Comparison of ENCODE assay signal across 10 cellular contexts in genomic region chr3:29696311-29696710, GRCh38.
DNase-seq lines count a peak whose midpoint lies in the region; ATAC-seq and TF ChIP-seq lines count a peak whose summit lies in the region.
"Had no signal": no experiment of that assay in that cellular context is flagged by ENCODE, and none has a peak within 500 bp of the region (broad histone marks: within the 10 kb centered on the region; RNA-seq: fewer than 3 reads in every experiment).

No MANE protein-coding gene starts in this region.

- H3K36me3 ChIP-seq in RWPE2 (ENCODE audit: low read depth) (peaks cover 5% of the 10 kb centered on the region; the same call in 1 of the 2 replicates), fibroblast of lung (ENCODE audit: control insufficient read depth, insufficient read depth, low read length) (peaks cover 2% of the 10 kb centered on the region), uterus (no peaks in the 10 kb centered on the region)
- H3K36me3 ChIP-seq: adrenal gland had no signal

- H3K4me1 Mint-ChIP-seq in nephron = peaks cover 49% of the 10 kb centered on the region
- no peaks in the 10 kb centered on the region for H3K4me1 Mint-ChIP-seq in natural killer cell treated with Interleukin-12 subunit alpha and Interleukin-12 subunit beta and Interleukin-15 and Interleukin-18, amount 100 ng/mL, for 72 hours (ENCODE audit: low read depth in 2 of 2)

- peak overlapping the region; percentile 100 for H3K27ac ChIP-seq in RWPE2 (ENCODE audit: poor library complexity, severe bottlenecking)
- H3K27ac ChIP-seq in fibroblast of lung (ENCODE audit: insufficient read depth, low read length) = peak overlapping the region; percentile 85
- peak overlapping the region; percentile 73 to 79 for H3K27ac ChIP-seq in uterus

- ATAC-seq in RWPE2 (ENCODE audit: low read depth) = no peak
- ATAC-seq in HG03280 (IDR thresholded peaks at IDR 0.05; ENCODE audit: unreplicated experiment) = no peak
- no peak for ATAC-seq in natural killer cell treated with Interleukin-12 subunit alpha and Interleukin-12 subunit beta and Interleukin-15 and Interleukin-18, amount 100 ng/mL, for 72 hours

- no peak overlapping the region for H2AFZ ChIP-seq in fibroblast of lung (ENCODE audit: low read length)

- no peak overlapping the region for H3K4me3 Mint-ChIP-seq in nephron
- no peak overlapping the region for H3K4me3 Mint-ChIP-seq in natural killer cell treated with Interleukin-12 subunit alpha and Interleukin-12 subunit beta and Interleukin-15 and Interleukin-18, amount 100 ng/mL, for 72 hours

- intact Hi-C loops in uterus (cut with DNase I; ENCODE audit: low total_unique reads) = no loop called here

- in situ Hi-C loops in GM13976 (cut with MboI; ENCODE audit: low sequenced_read_pairs, unreplicated experiment) = no loop called here

- TF ChIP-seq CTCF in RWPE2 (IDR thresholded peaks at IDR 0.05; ENCODE audit: poor library complexity, severe bottlenecking) (no peak), fibroblast of lung (conservative IDR thresholded peaks at IDR 0.05 in 1 of 2, IDR thresholded peaks at IDR 0.05 in 1 of 2; ENCODE audit: low read depth in 1 of 2, low read length in 2 of 2) (no peak), nephron (IDR thresholded peaks at IDR 0.05; ENCODE audit: unreplicated experiment in 3 of 3) (no peak), uterus (IDR thresholded peaks at IDR 0.05) (no peak), GM13976 (IDR thresholded peaks at IDR 0.05; ENCODE audit: borderline replicate concordance, control extremely low read depth, extremely low read depth, insufficient read depth, missing control alignments) (no peak)

- H3K27me3 Mint-ChIP-seq in nephron (ENCODE audit: low read depth) = peaks cover 3% of the 10 kb centered on the region
- H3K27me3 Mint-ChIP-seq in natural killer cell treated with Interleukin-12 subunit alpha and Interleukin-12 subunit beta and Interleukin-15 and Interleukin-18, amount 100 ng/mL, for 72 hours = no peaks in the 10 kb centered on the region

- H3K27me3 ChIP-seq in RWPE2 (ENCODE audit: insufficient read depth, poor library complexity, severe bottlenecking) = no peaks in the 10 kb centered on the region
- no peaks in the 10 kb centered on the region for H3K27me3 ChIP-seq in fibroblast of lung (ENCODE audit: control insufficient read depth, insufficient read depth, low read length)
- H3K27me3 ChIP-seq in uterus = no peaks in the 10 kb centered on the region
- H3K27me3 ChIP-seq: adrenal gland had no signal

- peaks cover 6% of the 10 kb centered on the region for H3K9me3 Mint-ChIP-seq in nephron
- peaks cover 4% of the 10 kb centered on the region for H3K9me3 Mint-ChIP-seq in natural killer cell treated with Interleukin-12 subunit alpha and Interleukin-12 subunit beta and Interleukin-15 and Interleukin-18, amount 100 ng/mL, for 72 hours

- no peak overlapping the region for H3K4me2 ChIP-seq in fibroblast of lung (ENCODE audit: extremely low read depth, insufficient read depth, low read length)

- H3K79me2 ChIP-seq in fibroblast of lung (ENCODE audit: control insufficient read depth, insufficient read depth, low read length) = no peaks in the 10 kb centered on the region

- no peak for DNase-seq in RWPE2 (ENCODE audit: low spot score)
- peak in 1 of 2 donors; percentile 8 for DNase-seq in fibroblast of lung (ENCODE audit: low read depth in 2 of 2)
- DNase-seq in uterus = no peak
- no peak for DNase-seq in GM13976 (ENCODE audit: low spot score)
- DNase-seq in natural killer cell treated with Interleukin-12 subunit alpha and Interleukin-12 subunit beta and Interleukin-15 and Interleukin-18, amount 100 ng/mL, for 72 hours (ENCODE audit: low spot score) = no peak
- DNase-seq: NCI-H1105 treated with DMSO at 0.1 percent for 48 hours, NCI-H526 treated with DMSO at 0.1 percent for 48 hours had no signal

- H3K27ac Mint-ChIP-seq in nephron = peak overlapping the region; percentile 15 to 77 (median 65)
- H3K27ac Mint-ChIP-seq in natural killer cell treated with Interleukin-12 subunit alpha and Interleukin-12 subunit beta and Interleukin-15 and Interleukin-18, amount 100 ng/mL, for 72 hours = no peak overlapping the region

- H3K9me3 ChIP-seq in RWPE2 (ENCODE audit: severe bottlenecking) (no peaks in the 10 kb centered on the region), fibroblast of lung (ENCODE audit: control insufficient read depth, insufficient read depth, low read depth, low read length) (no peaks in the 10 kb centered on the region), uterus (no peaks in the 10 kb centered on the region)
- H3K9me3 ChIP-seq: adrenal gland had no signal

- no peak overlapping the region for H3K9ac ChIP-seq in fibroblast of lung (ENCODE audit: insufficient read depth, low read length)

- H3K4me3 ChIP-seq in RWPE2 (ENCODE audit: severe bottlenecking) (no peak overlapping the region), fibroblast of lung (replicated peaks in 1 of 4; ENCODE audit: control extremely low read depth in 1 of 4, insufficient read depth in 1 of 4, low read depth in 3 of 4, low read length in 4 of 4) (no peak overlapping the region), uterus (no peak overlapping the region)
- H3K4me3 ChIP-seq: adrenal gland had no signal

- H3K4me1 ChIP-seq in RWPE2 (ENCODE audit: insufficient read depth, poor library complexity, severe bottlenecking) (peaks cover 48% of the 10 kb centered on the region), fibroblast of lung (ENCODE audit: control insufficient read depth, extremely low read depth, insufficient read depth, low read length) (peaks cover 28% of the 10 kb centered on the region), uterus (peaks cover 8 to 10% of the 10 kb centered on the region in 2 donors)

- no peaks in the 10 kb centered on the region for H4K20me1 ChIP-seq in fibroblast of lung (ENCODE audit: control insufficient read depth, extremely low read depth, insufficient read depth, low read length)

- TF ChIP-seq POLR2A in uterus (IDR thresholded peaks at IDR 0.05) = no peak

- peaks cover 11% of the 10 kb centered on the region for H3K36me3 Mint-ChIP-seq in nephron (ENCODE audit: low read depth)
- H3K36me3 Mint-ChIP-seq in natural killer cell treated with Interleukin-12 subunit alpha and Interleukin-12 subunit beta and Interleukin-15 and Interleukin-18, amount 100 ng/mL, for 72 hours = peaks cover 7% of the 10 kb centered on the region

Comparison
In these comparisons a context has a peak if more than half of its experiments do, and no peak if none do; other contexts are left out.
1. H3K27ac Mint-ChIP-seq: peak in nephron (3 of 3); none in natural killer cell treated with Interleukin-12 subunit alpha and Interleukin-12 subunit beta and Interleukin-15 and Interleukin-18, amount 100 ng/mL, for 72 hours (0 of 2).
2. Peak in every context shown above with its lines, with median percentiles within 50 percentile points of each other: H3K27ac ChIP-seq.